Comparison of ENCODE assay signal across 11 cellular contexts in genomic region chr7:105112440-105113418, GRCh38.
DNase-seq lines count a peak whose midpoint lies in the region; ATAC-seq and TF ChIP-seq lines count a peak whose summit lies in the region.
"Had no signal": no experiment of that assay in that cellular context is flagged by ENCODE, and none has a peak within 500 bp of the region (broad histone marks: within the 10 kb centered on the region; RNA-seq: fewer than 3 reads in every experiment).

No MANE protein-coding gene starts in this region.

- H3K4me3 ChIP-seq in HEK293 (ENCODE audit: low read depth, low read length) = no peak overlapping the region
- H3K4me3 ChIP-seq in suprapubic skin = no peak overlapping the region
- no peak overlapping the region for H3K4me3 ChIP-seq in neural progenitor cell

- peak overlapping the region; percentile 70 for H3K27ac Mint-ChIP-seq in activated T-helper 2 cell treated with anti-CD3 and anti-CD28 coated beads, Interferon-gamma antibody, Interleukin-2, Interleukin-4, amounts not matched to agents 10 μg/mL and 5 μg/mL and 100 μg/mL, durations not matched to agents 14 hours and 24 hours and 36 hours
- H3K27ac Mint-ChIP-seq in immature natural killer cell (peak overlapping the region; percentile 48 to 88 (median 68)), neural progenitor cell (no peak overlapping the region)

- no peak for TF ChIP-seq CTCF in HEK293 (tag by site-specific recombination; IDR thresholded peaks at IDR 0.05)
- TF ChIP-seq CTCF in suprapubic skin (IDR thresholded peaks at IDR 0.05) = no peak
- TF ChIP-seq CTCF in neural progenitor cell (IDR thresholded peaks at IDR 0.05) = no peak

- TF ChIP-seq EP300 in suprapubic skin (IDR thresholded peaks at IDR 0.05) = no peak

- peaks cover 62% of the 10 kb centered on the region for H3F3A ChIP-seq in neural progenitor cell (ENCODE audit: low read depth)

- POLR2A ChIA-PET in HEK293 (lab: Yijun Ruan, JAX) = no interaction called here

- no peaks in the 10 kb centered on the region for H3K9me3 Mint-ChIP-seq in activated T-helper 2 cell treated with anti-CD3 and anti-CD28 coated beads, Interferon-gamma antibody, Interleukin-2, Interleukin-4, amounts not matched to agents 10 μg/mL and 5 μg/mL and 100 μg/mL, durations not matched to agents 14 hours and 24 hours and 36 hours
- H3K9me3 Mint-ChIP-seq in immature natural killer cell (no peaks in the 10 kb centered on the region), neural progenitor cell (no peaks in the 10 kb centered on the region)

- no peak overlapping the region for H3K9ac ChIP-seq in neural progenitor cell

- peaks cover 47% of the 10 kb centered on the region for H4K20me1 ChIP-seq in neural progenitor cell (ENCODE audit: low read depth)

- H2AFZ ChIP-seq in neural progenitor cell (replicated peaks) = no peak overlapping the region

- H3K27me3 Mint-ChIP-seq in activated T-helper 2 cell treated with anti-CD3 and anti-CD28 coated beads, Interferon-gamma antibody, Interleukin-2, Interleukin-4, amounts not matched to agents 10 μg/mL and 5 μg/mL and 100 μg/mL, durations not matched to agents 14 hours and 24 hours and 36 hours (ENCODE audit: low read depth) = no peaks in the 10 kb centered on the region
- peaks cover 6 to 24% (median 15%) of the 10 kb centered on the region in 3 donors for H3K27me3 Mint-ChIP-seq in immature natural killer cell (ENCODE audit: low read depth in 3 of 3)
- H3K27me3 Mint-ChIP-seq in neural progenitor cell (ENCODE audit: insufficient read depth, low read depth) = peaks cover 5% of the 10 kb centered on the region

- TF ChIP-seq POLR2A in suprapubic skin (IDR thresholded peaks at IDR 0.05) = no peak

- H3K27me3 ChIP-seq in suprapubic skin = no peaks in the 10 kb centered on the region
- H3K27me3 ChIP-seq in neural progenitor cell = no peaks in the 10 kb centered on the region

- H3K4me3 Mint-ChIP-seq in activated T-helper 2 cell treated with anti-CD3 and anti-CD28 coated beads, Interferon-gamma antibody, Interleukin-2, Interleukin-4, amounts not matched to agents 10 μg/mL and 5 μg/mL and 100 μg/mL, durations not matched to agents 14 hours and 24 hours and 36 hours (ENCODE audit: low read depth) = no peak overlapping the region
- no peak overlapping the region for H3K4me3 Mint-ChIP-seq in immature natural killer cell
- H3K4me3 Mint-ChIP-seq in neural progenitor cell = no peak overlapping the region

- no peak overlapping the region for H3K27ac ChIP-seq in HEK293 (ENCODE audit: extremely low read depth, low read depth, low read length)
- no peak overlapping the region for H3K27ac ChIP-seq in suprapubic skin
- H3K27ac ChIP-seq in neural progenitor cell = no peak overlapping the region

- peak; percentile 47 for ATAC-seq in sciatic nerve

- H3K79me2 ChIP-seq in neural progenitor cell (ENCODE audit: low read depth) = no peaks in the 10 kb centered on the region

- WGBS in suprapubic skin = 83% methylated on average over 11 of the region's 11 CpGs

- H3K9me3 ChIP-seq in HEK293 (ENCODE audit: control insufficient read depth, insufficient read depth, low read depth, low read length) (no peaks in the 10 kb centered on the region), suprapubic skin (no peaks in the 10 kb centered on the region), neural progenitor cell (ENCODE audit: low read depth) (no peaks in the 10 kb centered on the region)

- intact Hi-C loops in activated T-helper 2 cell treated with anti-CD3 and anti-CD28 coated beads, Interferon-gamma antibody, Interleukin-2, Interleukin-4, amounts not matched to agents 10 μg/mL and 5 μg/mL and 100 μg/mL, durations not matched to agents 14 hours and 24 hours and 36 hours (cut with micrococcal nuclease) = no loop called here
- intact Hi-C loops in sciatic nerve (cut with DNase I) = no loop called here

- H3K4me2 ChIP-seq in neural progenitor cell = no peak overlapping the region

- CTCF ChIA-PET in HEK293 (lab: Yijun Ruan, JAX) = interaction anchor here (0.6 kb wide), 1 partner anchor 420 kb away, joined by 3 read pairs; no protein-coding TSS in a partner anchor

- H3K36me3 ChIP-seq in HEK293 (ENCODE audit: control insufficient read depth in 2 of 2, insufficient read depth in 1 of 2, low read length in 2 of 2) (peaks cover 41 to 92% of the 10 kb centered on the region in 2 experiments), suprapubic skin (peaks cover 79% of the 10 kb centered on the region), neural progenitor cell (peaks cover 34% of the 10 kb centered on the region)

- H3K4me1 ChIP-seq in HEK293 (ENCODE audit: control insufficient read depth, insufficient read depth, low read length) (no peaks in the 10 kb centered on the region), suprapubic skin (no peaks in the 10 kb centered on the region), neural progenitor cell (peaks cover 14% of the 10 kb centered on the region)

- H3K4me1 Mint-ChIP-seq in activated T-helper 2 cell treated with anti-CD3 and anti-CD28 coated beads, Interferon-gamma antibody, Interleukin-2, Interleukin-4, amounts not matched to agents 10 μg/mL and 5 μg/mL and 100 μg/mL, durations not matched to agents 14 hours and 24 hours and 36 hours (ENCODE audit: low read depth) = peaks cover 11% of the 10 kb centered on the region
- H3K4me1 Mint-ChIP-seq in immature natural killer cell (peaks cover 6 to 25% of the 10 kb centered on the region in 2 donors), neural progenitor cell (peaks cover 13% of the 10 kb centered on the region)

- peaks cover 84% of the 10 kb centered on the region for H3K36me3 Mint-ChIP-seq in activated T-helper 2 cell treated with anti-CD3 and anti-CD28 coated beads, Interferon-gamma antibody, Interleukin-2, Interleukin-4, amounts not matched to agents 10 μg/mL and 5 μg/mL and 100 μg/mL, durations not matched to agents 14 hours and 24 hours and 36 hours (ENCODE audit: low read depth)
- H3K36me3 Mint-ChIP-seq in immature natural killer cell (peaks cover 11 to 50% (median 32%) of the 10 kb centered on the region in 3 donors), neural progenitor cell (peaks cover 48% of the 10 kb centered on the region)

- no peak for DNase-seq in activated T-helper 2 cell treated with anti-CD3 and anti-CD28 coated beads, Interferon-gamma antibody, Interleukin-2, Interleukin-4, amounts not matched to agents 10 μg/mL and 5 μg/mL and 100 μg/mL, durations not matched to agents 14 hours and 24 hours and 36 hours (ENCODE audit: low spot score)
- DNase-seq in immature natural killer cell = no peak
- no peak for DNase-seq in sciatic nerve (ENCODE audit: low spot score)
- no peak for DNase-seq in suprapubic skin (ENCODE audit: low spot score in 2 of 2)
- no peak for DNase-seq in NCI-H748 (lab: John Stamatoyannopoulos, UW; ENCODE audit: unreplicated experiment)
- DNase-seq in neural progenitor cell (ENCODE audit: low spot score) = no peak
- DNase-seq in SKM-1 (lab: John Stamatoyannopoulos, UW; ENCODE audit: unreplicated experiment) = no peak
- DNase-seq: DMS79 treated with DMSO at 0.1 percent for 48 hours; GOT3; NK-92 treated with Interleukin-12 subunit alpha and Interleukin-12 subunit beta, amount 100 ng/mL, for 24 hours had no signal

TF ChIP-seq in HEK293, 187 proteins besides CTCF, POLR2A, EP300 and RAD21 (continues in another document):
- TF ChIP-seq SP7 (tag by site-specific recombination; IDR thresholded peaks at IDR 0.05) = no peak
- no peak for TF ChIP-seq ZBTB10 (tag by site-specific recombination; IDR thresholded peaks at IDR 0.05)
- no peak for TF ChIP-seq ZNF791 (tag by site-specific recombination; IDR thresholded peaks at IDR 0.05)
- no peak for TF ChIP-seq ZNF580 (tag by site-specific recombination; IDR thresholded peaks at IDR 0.05)
- TF ChIP-seq, protein P1, sequence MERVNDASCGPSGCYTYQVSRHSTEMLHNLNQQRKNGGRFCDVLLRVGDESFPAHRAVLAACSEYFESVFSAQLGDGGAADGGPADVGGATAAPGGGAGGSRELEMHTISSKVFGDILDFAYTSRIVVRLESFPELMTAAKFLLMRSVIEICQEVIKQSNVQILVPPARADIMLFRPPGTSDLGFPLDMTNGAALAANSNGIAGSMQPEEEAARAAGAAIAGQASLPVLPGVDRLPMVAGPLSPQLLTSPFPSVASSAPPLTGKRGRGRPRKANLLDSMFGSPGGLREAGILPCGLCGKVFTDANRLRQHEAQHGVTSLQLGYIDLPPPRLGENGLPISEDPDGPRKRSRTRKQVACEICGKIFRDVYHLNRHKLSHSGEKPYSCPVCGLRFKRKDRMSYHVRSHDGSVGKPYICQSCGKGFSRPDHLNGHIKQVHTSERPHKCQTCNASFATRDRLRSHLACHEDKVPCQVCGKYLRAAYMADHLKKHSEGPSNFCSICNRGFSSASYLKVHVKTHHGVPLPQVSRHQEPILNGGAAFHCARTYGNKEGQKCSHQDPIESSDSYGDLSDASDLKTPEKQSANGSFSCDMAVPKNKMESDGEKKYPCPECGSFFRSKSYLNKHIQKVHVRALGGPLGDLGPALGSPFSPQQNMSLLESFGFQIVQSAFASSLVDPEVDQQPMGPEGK (tag by site-specific recombination; IDR thresholded peaks at IDR 0.05) = no peak
- no peak for TF ChIP-seq SCRT2 (tag by site-specific recombination; IDR thresholded peaks at IDR 0.05)
- no peak for TF ChIP-seq ZSCAN16 (tag by site-specific recombination; IDR thresholded peaks at IDR 0.05)
- TF ChIP-seq ZNF501 (tag by site-specific recombination; IDR thresholded peaks at IDR 0.05) = no peak
- TF ChIP-seq EGR2 (tag by site-specific recombination; IDR thresholded peaks at IDR 0.05; ENCODE audit: low read depth) = peak; percentile 6; the same call in 1 of the 2 replicates
